Comparison of ENCODE assay signal across 8 cellular contexts in the genomic region with DNA sequence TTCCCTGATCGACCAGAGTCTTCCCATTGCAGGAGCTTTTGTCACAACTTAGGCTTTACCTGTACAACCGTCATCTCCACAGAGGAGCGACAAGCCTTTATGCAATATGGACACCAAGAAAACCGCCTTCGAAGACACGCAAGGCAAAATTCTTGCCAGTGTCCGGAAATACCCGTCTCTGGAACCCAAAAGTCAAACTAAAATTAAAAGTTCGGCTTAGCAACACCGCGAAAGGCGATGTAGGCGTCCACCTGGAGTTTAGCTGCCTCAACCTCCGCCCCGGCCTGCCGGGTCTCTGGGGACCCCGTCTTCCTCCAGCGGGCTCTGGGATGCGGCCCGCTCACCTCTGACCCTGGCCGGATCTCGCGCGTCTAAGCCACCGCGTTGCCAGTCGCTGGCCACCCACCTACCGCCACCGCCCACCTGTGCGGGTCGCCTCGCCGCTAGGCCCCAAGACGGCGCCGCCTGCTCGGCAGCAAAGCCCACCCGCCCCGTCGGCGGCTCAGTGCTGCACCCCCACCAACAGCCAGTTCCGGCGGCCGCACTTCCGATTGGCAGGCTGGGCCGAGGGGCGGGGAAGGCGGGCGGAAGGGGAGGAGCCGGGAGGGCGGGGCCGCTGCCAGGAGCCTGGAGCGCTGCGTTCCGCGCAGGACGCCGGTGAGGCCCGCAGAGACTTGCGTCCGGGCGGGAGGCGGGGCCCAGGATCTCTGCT. TPM values are rescaled to one million over a fixed set of nuclear protein-coding genes. Genes with fewer than 3 reads are reported as not detected.
A peak's percentile ranks its signal among the peaks of the same experiment; 100 is the strongest.
DNase-seq lines count a peak whose midpoint lies in the region; ATAC-seq and TF ChIP-seq lines count a peak whose summit lies in the region.

A gene (minus strand): TSS at position 553 of the 712 bp plus-strand sequence. CDS start 8,198 bp downstream, outside the sequence.

- H3K27me3 ChIP-seq in BE2C = no peaks in the 10 kb centered on the region

- H3K9me3 ChIP-seq in BE2C = no peaks in the 10 kb centered on the region

- DNase-seq in BE2C (peak; percentile 97), GM19238 (ENCODE audit: insufficient read length, low spot score) (peak; percentile 63), NCI-H524 (lab: John Stamatoyannopoulos, UW) (peak; percentile 64 to 83), chondrocyte (ENCODE audit: low spot score) (peak; percentile 97), kidney glomerular epithelial cell (lab: John Stamatoyannopoulos, UW) (peak; percentile 85)
- peak; percentile 97 for DNase-seq in activated CD4-positive, alpha-beta T cell treated with anti-CD3 and anti-CD28 coated beads for 36 hours
- peak; percentile 82 to 92 for DNase-seq in stimulated activated CD4-positive, alpha-beta T cell treated with anti-CD3 and anti-CD28 coated beads, Interleukin-15, amount 100 ng/mL, for 48 hours (ENCODE audit: low read depth in 2 of 2)

- H3K9me3 Mint-ChIP-seq in activated CD4-positive, alpha-beta T cell treated with anti-CD3 and anti-CD28 coated beads for 36 hours (ENCODE audit: low read depth) = peaks cover 2% of the 10 kb centered on the region
- peaks cover 3% of the 10 kb centered on the region for H3K9me3 Mint-ChIP-seq in chondrocyte (ENCODE audit: low read depth)

- H3K36me3 Mint-ChIP-seq in activated CD4-positive, alpha-beta T cell treated with anti-CD3 and anti-CD28 coated beads for 36 hours (ENCODE audit: low read depth) = peaks cover 27% of the 10 kb centered on the region
- H3K36me3 Mint-ChIP-seq in chondrocyte (ENCODE audit: low read depth) = peaks cover 4% of the 10 kb centered on the region

- H3K36me3 ChIP-seq in BE2C = no peaks in the 10 kb centered on the region

- POLR2A ChIA-PET in activated CD4-positive, alpha-beta T cell treated with anti-CD3 and anti-CD28 coated beads for 36 hours (lab: Charles Lee) = no interaction called here

- TF ChIP-seq CTCF in BE2C (IDR thresholded peaks at IDR 0.05; ENCODE audit: low read depth, low read length) (no peak), chondrocyte (IDR thresholded peaks at IDR 0.05) (no peak)

- H3K4me3 ChIP-seq in BE2C (ENCODE audit: low read depth, low read length) = peak within 1 kb of the TSS; percentile 82

- ATAC-seq in HG03439 (IDR thresholded peaks at IDR 0.05; ENCODE audit: unreplicated experiment) = peak; percentile 99
- ATAC-seq in activated CD4-positive, alpha-beta T cell treated with anti-CD3 and anti-CD28 coated beads for 36 hours = peak; percentile 98

- H3K27ac Mint-ChIP-seq in activated CD4-positive, alpha-beta T cell treated with anti-CD3 and anti-CD28 coated beads for 36 hours = peak within 1 kb of the TSS; percentile 88
- H3K27ac Mint-ChIP-seq in chondrocyte (ENCODE audit: unreplicated experiment) = peak within 1 kb of the TSS; percentile 99

- H3K4me1 Mint-ChIP-seq in activated CD4-positive, alpha-beta T cell treated with anti-CD3 and anti-CD28 coated beads for 36 hours = peaks cover 32% of the 10 kb centered on the region
- H3K4me1 Mint-ChIP-seq in chondrocyte (ENCODE audit: low read depth) = peaks cover 34% of the 10 kb centered on the region

- H3K4me1 ChIP-seq in BE2C = no peaks in the 10 kb centered on the region

- CTCF ChIA-PET in activated CD4-positive, alpha-beta T cell treated with anti-CD3 and anti-CD28 coated beads for 36 hours (lab: Charles Lee) = interaction anchor here (0.8 kb wide), 1 partner anchor 1982 kb away, joined by 4 read pairs; no protein-coding TSS in a partner anchor

- intact Hi-C loops in activated CD4-positive, alpha-beta T cell treated with anti-CD3 and anti-CD28 coated beads for 36 hours (cut with DNase I, micrococcal nuclease) = loop anchor here (1.0 to 5.0 kb wide), 7 partner anchors 60 to 1978 kb away; a partner anchor contains a TSS

- peak within 1 kb of the TSS; percentile 98 for H3K4me3 Mint-ChIP-seq in activated CD4-positive, alpha-beta T cell treated with anti-CD3 and anti-CD28 coated beads for 36 hours
- peak within 1 kb of the TSS; percentile 94 for H3K4me3 Mint-ChIP-seq in chondrocyte (ENCODE audit: unreplicated experiment)

- no peaks in the 10 kb centered on the region for H3K27me3 Mint-ChIP-seq in activated CD4-positive, alpha-beta T cell treated with anti-CD3 and anti-CD28 coated beads for 36 hours
- H3K27me3 Mint-ChIP-seq in chondrocyte (ENCODE audit: low read depth) = no peaks in the 10 kb centered on the region

RNA-seq across cellular contexts. Expression of the gene that starts here (rescaled TPM):
- 39.5 TPM for polyA plus RNA-seq in BE2C (2012; ENCODE audit: insufficient read depth, insufficient read length, low read depth)
- total RNA-seq in activated CD4-positive, alpha-beta T cell treated with anti-CD3 and anti-CD28 coated beads for 36 hours = 10 to 100 TPM; 67.2 to 69.4 TPM
- total RNA-seq in chondrocyte = 51.2 to 77.7 TPM (median 53.1 TPM) in 3 replicates

Comparison
In these comparisons a context has a peak if more than half of its experiments do, and no peak if none do; other contexts are left out.
1. Peak in every context shown above with its lines: DNase-seq, ATAC-seq and H3K4me3 ChIP-seq.